2 cellular contexts compared by ENCODE assay signal in the genomic region with DNA sequence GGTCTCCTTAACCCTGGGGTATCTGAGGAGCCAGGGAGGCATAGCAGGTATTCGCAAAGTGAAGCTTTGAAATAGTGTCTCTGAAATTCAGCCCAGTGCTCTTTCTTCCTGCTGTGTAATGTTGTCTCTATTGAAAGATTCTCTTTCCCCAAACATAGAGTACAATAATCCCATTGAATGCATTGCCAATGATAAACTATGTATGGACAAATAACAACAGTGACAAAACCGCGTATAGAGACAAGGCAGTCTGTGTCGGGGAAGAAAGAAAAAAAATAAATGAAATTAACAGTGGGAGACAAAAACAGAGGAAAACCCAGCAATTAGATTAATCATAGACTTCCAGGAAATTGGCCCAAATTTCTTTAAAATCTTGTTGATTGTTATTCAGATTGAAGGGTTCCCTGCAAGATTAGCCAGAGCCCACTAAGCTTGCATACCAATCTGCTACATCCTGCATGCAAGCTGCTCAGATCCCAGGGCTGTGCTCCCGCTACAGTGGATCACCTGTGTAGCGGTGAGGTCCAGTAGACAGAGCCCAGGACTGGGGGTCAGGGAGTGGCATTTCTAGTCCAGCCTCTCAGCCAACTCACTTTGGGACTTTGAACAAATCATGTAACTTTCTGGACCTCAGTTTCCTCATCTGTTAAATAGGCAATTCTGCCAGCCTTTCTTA.
A peak's percentile ranks its signal among the peaks of the same experiment; 100 is the strongest.
TF ChIP-seq lines count a peak whose summit lies in the region.

No MANE protein-coding gene starts in this region.

TF ChIP-seq in IMR-90, 13 proteins besides CTCF, POLR2A, EP300 and RAD21:
- TF ChIP-seq, protein P1, sequence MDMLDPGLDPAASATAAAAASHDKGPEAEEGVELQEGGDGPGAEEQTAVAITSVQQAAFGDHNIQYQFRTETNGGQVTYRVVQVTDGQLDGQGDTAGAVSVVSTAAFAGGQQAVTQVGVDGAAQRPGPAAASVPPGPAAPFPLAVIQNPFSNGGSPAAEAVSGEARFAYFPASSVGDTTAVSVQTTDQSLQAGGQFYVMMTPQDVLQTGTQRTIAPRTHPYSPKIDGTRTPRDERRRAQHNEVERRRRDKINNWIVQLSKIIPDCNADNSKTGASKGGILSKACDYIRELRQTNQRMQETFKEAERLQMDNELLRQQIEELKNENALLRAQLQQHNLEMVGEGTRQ (IDR thresholded peaks at IDR 0.05; ENCODE audit: low read depth, low read length), result no peak
- TF ChIP-seq MXI1 (IDR thresholded peaks at IDR 0.05; ENCODE audit: borderline replicate concordance, low read depth, low read length) (no peak), SMC3 (IDR thresholded peaks at IDR 0.05; ENCODE audit: low read depth, low read length) (no peak), NFE2L2 (IDR thresholded peaks at IDR 0.05; ENCODE audit: low read depth, low read length) (no peak), MAZ (IDR thresholded peaks at IDR 0.05; ENCODE audit: borderline replicate concordance, low read depth, low read length) (no peak)
- TF ChIP-seq, protein P2, sequence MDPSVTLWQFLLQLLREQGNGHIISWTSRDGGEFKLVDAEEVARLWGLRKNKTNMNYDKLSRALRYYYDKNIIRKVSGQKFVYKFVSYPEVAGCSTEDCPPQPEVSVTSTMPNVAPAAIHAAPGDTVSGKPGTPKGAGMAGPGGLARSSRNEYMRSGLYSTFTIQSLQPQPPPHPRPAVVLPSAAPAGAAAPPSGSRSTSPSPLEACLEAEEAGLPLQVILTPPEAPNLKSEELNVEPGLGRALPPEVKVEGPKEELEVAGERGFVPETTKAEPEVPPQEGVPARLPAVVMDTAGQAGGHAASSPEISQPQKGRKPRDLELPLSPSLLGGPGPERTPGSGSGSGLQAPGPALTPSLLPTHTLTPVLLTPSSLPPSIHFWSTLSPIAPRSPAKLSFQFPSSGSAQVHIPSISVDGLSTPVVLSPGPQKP (IDR thresholded peaks at IDR 0.05; ENCODE audit: borderline replicate concordance, low read depth, low read length), result no peak

TF ChIP-seq in H1, 55 proteins besides CTCF, POLR2A, EP300 and RAD21:
- TF ChIP-seq JUN (IDR thresholded peaks at IDR 0.05; ENCODE audit: low read depth, low read length) (no peak), KDM1A (IDR thresholded peaks at IDR 0.05; ENCODE audit: borderline replicate concordance, low read length) (0 out of 2 replicates have a peak, but pooled peaks have one; percentile 15)
TF ChIP-seq in H1: peak in this region for 1.
